In genomic region chr3:108035751-108036150, GRCh38 we compare ENCODE assay signal across 13 cellular contexts. TPM values are rescaled to one million over a fixed set of nuclear protein-coding genes. Genes with fewer than 3 reads are reported as not detected.
DNase-seq lines count a peak whose midpoint lies in the region; ATAC-seq and TF ChIP-seq lines count a peak whose summit lies in the region.
"Had no signal": no experiment of that assay in that cellular context is flagged by ENCODE, and none has a peak within 500 bp of the region (broad histone marks: within the 10 kb centered on the region; RNA-seq: fewer than 3 reads in every experiment).

No MANE protein-coding gene starts in this region.

- peak overlapping the region; percentile 17 to 37 for H3K18ac ChIP-seq in mesenchymal stem cell (ENCODE audit: low read depth in 1 of 2, low read length in 2 of 2)

- no peak overlapping the region for H2BK5ac ChIP-seq in mesenchymal stem cell (ENCODE audit: low read depth, low read length, poor library complexity, severe bottlenecking)

- H3K9me3 Mint-ChIP-seq in CD8-positive, alpha-beta T cell, result no peaks in the 10 kb centered on the region
- H3K9me3 Mint-ChIP-seq in activated CD8-positive, alpha-beta T cell treated with anti-CD3 and anti-CD28 coated beads, Interleukin-2, amount 10 ng/mL, durations not matched to agents 7 days and 5 days (ENCODE audit: insufficient read depth), result no peaks in the 10 kb centered on the region

- no peak overlapping the region for H3K23ac ChIP-seq in mesenchymal stem cell (ENCODE audit: low read length in 2 of 2)

- no peak overlapping the region for H2AK5ac ChIP-seq in mesenchymal stem cell (ENCODE audit: low read length, severe bottlenecking)

- H3K4me3 ChIP-seq in CD8-positive, alpha-beta T cell (ENCODE audit: low read depth, low read length), result no peak overlapping the region
- no peak overlapping the region for H3K4me3 ChIP-seq in HUES64 (ENCODE audit: low read length)
- H3K4me3 ChIP-seq in mesenchymal stem cell (ENCODE audit: insufficient read depth in 1 of 2, low read depth in 1 of 2, low read length in 2 of 2), result no peak overlapping the region
- H3K4me3 ChIP-seq in uterus, result no peak overlapping the region
- H3K4me3 ChIP-seq: testis had no signal

- no peak overlapping the region for H3K4me2 ChIP-seq in mesenchymal stem cell (ENCODE audit: low read length, poor library complexity, severe bottlenecking)
- H3K4me2 ChIP-seq: KMS-11 had no signal

- no peak for TF ChIP-seq CTCF in CD8-positive, alpha-beta T cell (IDR thresholded peaks at IDR 0.05)
- TF ChIP-seq CTCF in uterus (IDR thresholded peaks at IDR 0.05), result no peak

- peaks cover 9% of the 10 kb centered on the region for H3K4me1 ChIP-seq in CD8-positive, alpha-beta T cell (ENCODE audit: insufficient read depth, low read length)
- H3K4me1 ChIP-seq in HUES64 (ENCODE audit: insufficient read depth, low read length), result peaks cover 4% of the 10 kb centered on the region; the same call in 1 of the 2 replicates
- H3K4me1 ChIP-seq in mesenchymal stem cell (ENCODE audit: control insufficient read depth, insufficient read depth, low read depth, low read length), result no peaks in the 10 kb centered on the region
- no peaks in the 10 kb centered on the region for H3K4me1 ChIP-seq in uterus
- H3K4me1 ChIP-seq: testis had no signal

- H3K36me3 ChIP-seq in CD8-positive, alpha-beta T cell (ENCODE audit: insufficient read depth, low read length), result peaks cover 4% of the 10 kb centered on the region
- H3K36me3 ChIP-seq in HUES64 (ENCODE audit: insufficient read depth, low read length), result no peaks in the 10 kb centered on the region
- peaks cover 0 to 8% of the 10 kb centered on the region in 2 experiments for H3K36me3 ChIP-seq in mesenchymal stem cell (ENCODE audit: control insufficient read depth in 1 of 2, insufficient read depth in 2 of 2, low read depth in 1 of 2, low read length in 2 of 2)
- no peaks in the 10 kb centered on the region for H3K36me3 ChIP-seq in uterus

- intact Hi-C loops in CD8-positive, alpha-beta T cell (cut with DNase I, micrococcal nuclease), result no loop called here
- intact Hi-C loops in uterus (cut with DNase I; ENCODE audit: low total_unique reads), result no loop called here

- peak overlapping the region; percentile 19 for H4K8ac ChIP-seq in mesenchymal stem cell (ENCODE audit: low read length)

- no peaks in the 10 kb centered on the region for H3K27me3 ChIP-seq in CD8-positive, alpha-beta T cell (ENCODE audit: insufficient read depth, low read length)
- H3K27me3 ChIP-seq in HUES64 (ENCODE audit: insufficient read depth, low read length) (no peaks in the 10 kb centered on the region), mesenchymal stem cell (ENCODE audit: control insufficient read depth in 1 of 2, insufficient read depth in 1 of 2, low read length in 2 of 2) (no peaks in the 10 kb centered on the region), uterus (no peaks in the 10 kb centered on the region)
- H3K27me3 ChIP-seq: testis had no signal

- WGBS in HUES64, result 84% methylated on average over 4 of the region's 4 CpGs
- 62% methylated on average over 4 of the region's 4 CpGs for WGBS in mesenchymal stem cell

- H3K36me3 Mint-ChIP-seq in CD8-positive, alpha-beta T cell, result peaks cover 70% of the 10 kb centered on the region
- peaks cover 47% of the 10 kb centered on the region for H3K36me3 Mint-ChIP-seq in activated CD8-positive, alpha-beta T cell treated with anti-CD3 and anti-CD28 coated beads, Interleukin-2, amount 10 ng/mL, durations not matched to agents 7 days and 5 days (ENCODE audit: low read depth)

- no peak for ATAC-seq in CD8-positive, alpha-beta T cell
- ATAC-seq in activated CD8-positive, alpha-beta T cell treated with anti-CD3 and anti-CD28 coated beads, Interleukin-2, amount 10 ng/mL, durations not matched to agents 7 days and 5 days, result no peak
- no peak for ATAC-seq in GM19324 (IDR thresholded peaks at IDR 0.05; ENCODE audit: low FRiP score, unreplicated experiment)

- no peak overlapping the region for H3K4ac ChIP-seq in mesenchymal stem cell (ENCODE audit: low read depth in 1 of 2, low read length in 2 of 2)

- no peak for DNase-seq in CD8-positive, alpha-beta T cell
- no peak for DNase-seq in activated CD8-positive, alpha-beta T cell treated with anti-CD3 and anti-CD28 coated beads, Interleukin-2, amount 10 ng/mL, durations not matched to agents 7 days and 5 days
- no peak for DNase-seq in mesenchymal stem cell
- no peak for DNase-seq in activated CD8-positive, alpha-beta memory T cell treated with anti-CD3 and anti-CD28 coated beads for 24 hours
- no peak for DNase-seq in NCI-H2029 treated with DMSO at 0.1 percent for 48 hours (lab: John Stamatoyannopoulos, UW)
- DNase-seq in uterus, result no peak
- DNase-seq: COR-L47, NCI-H2107, small intestine, testis had no signal

- no peaks in the 10 kb centered on the region for H3K9me3 ChIP-seq in CD8-positive, alpha-beta T cell (ENCODE audit: low read length)
- H3K9me3 ChIP-seq in HUES64 (ENCODE audit: insufficient read depth, low read depth, low read length) (no peaks in the 10 kb centered on the region), mesenchymal stem cell (ENCODE audit: control insufficient read depth, low read length) (no peaks in the 10 kb centered on the region), uterus (no peaks in the 10 kb centered on the region)
- H3K9me3 ChIP-seq: testis had no signal

- no peak overlapping the region for H2AFZ ChIP-seq in mesenchymal stem cell (ENCODE audit: low read depth, low read length)

- H3K9ac ChIP-seq in HUES64 (ENCODE audit: low read depth, low read length), result no peak overlapping the region
- H3K9ac ChIP-seq in mesenchymal stem cell (ENCODE audit: low read length), result no peak overlapping the region
- H3K9ac ChIP-seq: KMS-11 had no signal

- H3K4me1 Mint-ChIP-seq in CD8-positive, alpha-beta T cell (ENCODE audit: low read depth), result peaks cover 20% of the 10 kb centered on the region
- peaks cover 11% of the 10 kb centered on the region for H3K4me1 Mint-ChIP-seq in activated CD8-positive, alpha-beta T cell treated with anti-CD3 and anti-CD28 coated beads, Interleukin-2, amount 10 ng/mL, durations not matched to agents 7 days and 5 days (ENCODE audit: low read depth)

- TF ChIP-seq POLR2A in uterus (IDR thresholded peaks at IDR 0.05), result no peak

- no peak overlapping the region for H3K14ac ChIP-seq in mesenchymal stem cell (ENCODE audit: low read length in 2 of 2)

- POLR2A ChIA-PET in CD8-positive, alpha-beta T cell (lab: Charles Lee), result interaction anchor here (0.6 kb wide), 1 partner anchor 27 kb away, joined by 3 read pairs; no protein-coding TSS in a partner anchor
- POLR2A ChIA-PET in activated CD8-positive, alpha-beta T cell treated with anti-CD3 and anti-CD28 coated beads, Interleukin-2, amount 10 ng/mL, durations not matched to agents 7 days and 5 days (lab: Charles Lee), result no interaction called here

- H3K79me1 ChIP-seq in mesenchymal stem cell (replicated peaks; ENCODE audit: low read length, poor library complexity, severe bottlenecking), result no peaks in the 10 kb centered on the region

- H3K4me3 Mint-ChIP-seq in CD8-positive, alpha-beta T cell, result no peak overlapping the region
- H3K4me3 Mint-ChIP-seq in activated CD8-positive, alpha-beta T cell treated with anti-CD3 and anti-CD28 coated beads, Interleukin-2, amount 10 ng/mL, durations not matched to agents 7 days and 5 days, result no peak overlapping the region

- H3K27ac ChIP-seq in CD8-positive, alpha-beta T cell (ENCODE audit: low read depth, low read length), result no peak overlapping the region
- H3K27ac ChIP-seq in HUES64 (ENCODE audit: low read depth, low read length) (0 out of 2 replicates have a peak overlapping the region, but pooled peaks have one; percentile 19), mesenchymal stem cell (ENCODE audit: low read length, poor library complexity, severe bottlenecking) (no peak overlapping the region), uterus (no peak overlapping the region)
- H3K27ac ChIP-seq: KMS-11, testis had no signal

- no peaks in the 10 kb centered on the region for H3K27me3 Mint-ChIP-seq in CD8-positive, alpha-beta T cell (ENCODE audit: low read depth)
- H3K27me3 Mint-ChIP-seq in activated CD8-positive, alpha-beta T cell treated with anti-CD3 and anti-CD28 coated beads, Interleukin-2, amount 10 ng/mL, durations not matched to agents 7 days and 5 days (ENCODE audit: low read depth), result no peaks in the 10 kb centered on the region

- H2BK12ac ChIP-seq in mesenchymal stem cell (ENCODE audit: low read length in 2 of 2), result peak overlapping the region in 1 of 2 experiments; percentile 15

- no peak overlapping the region for H2BK15ac ChIP-seq in mesenchymal stem cell (ENCODE audit: low read depth, poor library complexity, severe bottlenecking)

- peak overlapping the region; percentile 71 for H2BK120ac ChIP-seq in mesenchymal stem cell (ENCODE audit: low read depth, low read length)

- CTCF ChIA-PET in CD8-positive, alpha-beta T cell (lab: Charles Lee), result interaction anchor here (1.1 to 1.3 kb wide), 2 partner anchors 8 to 12 kb away, joined by 3 read pairs; no protein-coding TSS in a partner anchor
- CTCF ChIA-PET in activated CD8-positive, alpha-beta T cell treated with anti-CD3 and anti-CD28 coated beads, Interleukin-2, amount 10 ng/mL, durations not matched to agents 7 days and 5 days (lab: Charles Lee), result no interaction called here

- H3K27ac Mint-ChIP-seq in CD8-positive, alpha-beta T cell, result peak overlapping the region; percentile 86
- H3K27ac Mint-ChIP-seq in activated CD8-positive, alpha-beta T cell treated with anti-CD3 and anti-CD28 coated beads, Interleukin-2, amount 10 ng/mL, durations not matched to agents 7 days and 5 days, result peak overlapping the region; percentile 53

- H4K91ac ChIP-seq in mesenchymal stem cell (ENCODE audit: low read length), result no peak overlapping the region

RNA-seq across cellular contexts. Expression of gene CD47, which starts 55.1 kb away (rescaled TPM):
- 100 to 1,000 TPM; 118 to 125 TPM for total RNA-seq in CD8-positive, alpha-beta T cell
- polyA plus RNA-seq in HUES64 (2013, experiment 1 of 2), result 15.1 TPM
- 18.8 TPM for polyA plus RNA-seq in HUES64 (2013, experiment 2 of 2)
- total RNA-seq in activated CD8-positive, alpha-beta T cell treated with anti-CD3 and anti-CD28 coated beads, Interleukin-2, amount 10 ng/mL, durations not matched to agents 7 days and 5 days, result 100 to 1,000 TPM; 136 to 137 TPM
- 52.7 TPM for polyA plus RNA-seq in mesenchymal stem cell (2013, experiment 1 of 2)
- polyA plus RNA-seq in mesenchymal stem cell (2013, experiment 2 of 2), result 59.2 TPM
- 100 to 1,000 TPM in 1 of 4 donors, 10 to 100 TPM in 3; 29.2 to 210 (median 67.1) TPM for total RNA-seq in uterus
